ENCODE assay signal across 2 cellular contexts in genomic region chr4:100895572-100896197, GRCh38.
TF ChIP-seq lines count a peak whose summit lies in the region.

No MANE protein-coding gene starts in this region.

TF ChIP-seq in SK-N-SH, 30 proteins besides CTCF, POLR2A, EP300 and RAD21 (continued from another document):
- TF ChIP-seq REST (IDR thresholded peaks at IDR 0.05; ENCODE audit: low read depth, low read length) (no peak), RXRA (IDR thresholded peaks at IDR 0.05; ENCODE audit: borderline replicate concordance, low read depth) (no peak), POLR2AphosphoS5 (IDR thresholded peaks at IDR 0.05; ENCODE audit: low read depth, low read length) (no peak), NRF1 (IDR thresholded peaks at IDR 0.05; ENCODE audit: low read depth, low read length) (no peak), FOXM1 (IDR thresholded peaks at IDR 0.05; ENCODE audit: low read depth) (no peak), YY1 (IDR thresholded peaks at IDR 0.05; ENCODE audit: low read depth) (no peak), TAF1 (IDR thresholded peaks at IDR 0.05; ENCODE audit: borderline replicate concordance, low read depth, low read length) (no peak), NFIC (IDR thresholded peaks at IDR 0.05; ENCODE audit: borderline replicate concordance) (no peak), GABPA (IDR thresholded peaks at IDR 0.05; ENCODE audit: low read depth) (no peak), RFX5 (IDR thresholded peaks at IDR 0.05; ENCODE audit: low read length) (no peak), SMC3 (IDR thresholded peaks at IDR 0.05; ENCODE audit: low read depth, low read length) (no peak), PBX3 (IDR thresholded peaks at IDR 0.05) (no peak)

TF ChIP-seq in GM23338, 12 proteins besides CTCF, POLR2A, EP300 and RAD21 (continued from another document):
- no peak for TF ChIP-seq ZNF462 (CRISPR knock-in tag; IDR thresholded peaks at IDR 0.05)
- no peak for TF ChIP-seq ZNF331 (CRISPR knock-in tag; IDR thresholded peaks at IDR 0.05; ENCODE audit: low read depth)
- TF ChIP-seq EZH2 (IDR thresholded peaks at IDR 0.05; ENCODE audit: low read depth, unreplicated experiment), result no peak
